Comparison of ENCODE assay signal across 14 cellular contexts in the genomic region with DNA sequence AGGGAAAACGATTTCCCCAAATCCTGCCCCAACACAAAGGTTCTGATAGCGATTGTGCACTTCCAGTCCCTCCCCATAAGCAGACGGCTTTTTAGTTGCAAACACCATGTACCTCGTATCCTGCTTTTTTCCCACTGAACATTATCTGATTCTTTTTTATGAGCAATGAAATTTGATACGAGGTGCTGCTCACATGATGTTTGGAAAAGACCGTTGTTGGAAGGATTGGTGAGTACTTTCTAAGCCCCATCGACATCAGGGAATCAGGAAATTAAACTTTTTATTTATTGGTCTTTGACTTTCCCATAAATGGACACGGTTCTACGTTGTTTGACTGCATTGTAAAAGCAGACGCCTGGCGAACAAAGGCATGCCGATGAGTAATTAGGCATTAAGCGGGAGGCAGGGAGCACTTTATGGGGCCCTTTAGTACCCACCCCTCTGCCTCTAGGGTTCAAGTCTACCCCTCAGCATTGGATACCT. TPM values are rescaled to one million over a fixed set of nuclear protein-coding genes. Genes with fewer than 3 reads are reported as not detected.
DNase-seq lines count a peak whose midpoint lies in the region; ATAC-seq, FAIRE-seq and TF ChIP-seq lines count a peak whose summit lies in the region.
"Had no signal": no experiment of that assay in that cellular context is flagged by ENCODE, and none has a peak within 500 bp of the region (broad histone marks: within the 10 kb centered on the region; RNA-seq: fewer than 3 reads in every experiment).

No MANE protein-coding gene starts in this region.

- TF ChIP-seq CTCF in C4-2B (conservative IDR thresholded peaks at IDR 0.05), result no peak

- H3K27ac ChIP-seq in C4-2B, result peak overlapping the region; percentile 83; the same call in 1 of the 2 replicates
- H3K27ac ChIP-seq: BLaER1, testis had no signal

- FAIRE-seq in HTR-8/SVneo (lab: Jason Lieb, UNC), result no peak
- FAIRE-seq: RCC 7860 had no signal

- ATAC-seq in GM18858 (IDR thresholded peaks at IDR 0.05; ENCODE audit: unreplicated experiment), result no peak
- no peak for ATAC-seq in HG02884 (IDR thresholded peaks at IDR 0.05; ENCODE audit: unreplicated experiment)

- DNase-seq in HTR-8/SVneo (ENCODE audit: insufficient read length, low spot score) (peak; percentile 25), NCI-H748 (lab: John Stamatoyannopoulos, UW; ENCODE audit: unreplicated experiment) (peak; percentile 82), glomerular endothelial cell (ENCODE audit: extremely low read depth, low read depth, low spot score) (peak; percentile 39), GDM1 (lab: John Stamatoyannopoulos, UW) (no peak), hepatic stellate cell (ENCODE audit: low spot score) (no peak)
- DNase-seq: H7, retina, testis had no signal

RNA-seq across cellular contexts. Expression of gene TEX36, which starts 49.4 kb away (rescaled TPM):
- not detected in 2 replicates for total RNA-seq in glomerular endothelial cell
- total RNA-seq: H7, mononuclear cell had no signal

Comparison
In these comparisons a context has a peak if more than half of its experiments do, and no peak if none do; other contexts are left out.
1. DNase-seq: peak in HTR-8/SVneo (single experiment), NCI-H748 (single experiment) and glomerular endothelial cell (single experiment); none in GDM1 (single experiment) and hepatic stellate cell (single experiment).